In the genomic region with DNA sequence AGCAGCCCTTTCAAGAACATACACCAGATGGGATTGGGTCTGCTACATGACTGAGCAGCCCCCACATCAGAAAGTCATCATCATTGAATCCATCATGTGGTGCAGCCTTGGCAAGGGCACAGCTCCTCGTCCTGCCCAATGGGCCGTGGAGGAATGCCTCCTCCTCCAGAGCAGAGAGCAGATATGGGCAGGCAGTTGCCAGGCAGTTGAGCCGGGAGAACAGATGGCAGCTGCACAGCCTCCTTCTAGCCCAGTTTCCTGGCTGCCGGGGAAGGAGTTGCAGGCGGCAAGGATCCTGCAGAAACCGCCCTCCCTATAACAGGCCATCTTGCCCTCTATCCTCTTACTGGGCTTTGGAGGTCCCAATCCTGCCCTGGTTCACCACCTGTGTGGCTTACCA, we compare ENCODE assay signal across 13 cellular contexts. TPM values are rescaled to one million over a fixed set of nuclear protein-coding genes. Genes with fewer than 3 reads are reported as not detected.
DNase-seq lines count a peak whose midpoint lies in the region; ATAC-seq and TF ChIP-seq lines count a peak whose summit lies in the region.
"Had no signal": no experiment of that assay in that cellular context is flagged by ENCODE, and none has a peak within 500 bp of the region (broad histone marks: within the 10 kb centered on the region; RNA-seq: fewer than 3 reads in every experiment).

No MANE protein-coding gene starts in this region.

- TF ChIP-seq CTCF in thyroid gland (IDR thresholded peaks at IDR 0.05): peak in 4 of 6 experiments; percentile 44 to 65 (median 53)

- H3K36me3 ChIP-seq in SJCRH30 (no peaks in the 10 kb centered on the region), thyroid gland (no peaks in the 10 kb centered on the region)

- peak in 1 of 2 donors; percentile 45 for TF ChIP-seq POLR2A in thyroid gland (IDR thresholded peaks at IDR 0.05)

- intact Hi-C loops in Right ventricle myocardium superior (cut with DNase I) (no loop called here), Right ventricle myocardium inferior (cut with DNase I) (no loop called here), left ventricle myocardium superior (cut with micrococcal nuclease) (no loop called here), thyroid gland (cut with DNase I) (no loop called here)

- 15 to 44% methylated on average over 5 to 6 of the region's 6 CpGs for WGBS in thyroid gland, 2 donors

- H3K27ac ChIP-seq in SJCRH30: no peak overlapping the region
- peak overlapping the region; percentile 42 to 85 (median 85) for H3K27ac ChIP-seq in thyroid gland
- H3K27ac ChIP-seq: HL-60 had no signal

- no peak for DNase-seq in Right ventricle myocardium superior
- no peak for DNase-seq in Right ventricle myocardium inferior (ENCODE audit: missing footprints)
- DNase-seq in SJCRH30: peak; percentile 80 to 86
- DNase-seq in left ventricle myocardium superior: no peak
- peak; percentile 92 to 95 for DNase-seq in thyroid gland
- no peak for DNase-seq in OCI-M1 (lab: John Stamatoyannopoulos, UW)
- DNase-seq in stimulated activated CD4-positive, alpha-beta T cell treated with anti-CD3 and anti-CD28 coated beads, Interleukin-2, amount 100 ng/mL, for 48 hours: no peak
- DNase-seq: activated gamma-delta T cell; stimulated activated CD4-positive, alpha-beta T cell treated with anti-CD3 and anti-CD28 coated beads, Interleukin-4, amount 100 ng/mL, for 24 hours; T1000 had no signal

- peak overlapping the region; percentile 10; the same call in 1 of the 2 replicates for H3K4me3 ChIP-seq in SJCRH30
- no peak overlapping the region for H3K4me3 ChIP-seq in thyroid gland (replicated peaks in 1 of 3)
- H3K4me3 ChIP-seq: GM12878 had no signal

- H3K4me1 ChIP-seq in SJCRH30: peaks cover 11% of the 10 kb centered on the region
- peaks cover 21 to 29% of the 10 kb centered on the region in 2 donors for H3K4me1 ChIP-seq in thyroid gland

- peak; percentile 27 for ATAC-seq in Right ventricle myocardium superior (ENCODE audit: poor library complexity)
- ATAC-seq in Right ventricle myocardium inferior: no peak
- peak; percentile 41 for ATAC-seq in left ventricle myocardium superior
- no peak for ATAC-seq in HG03565 (IDR thresholded peaks at IDR 0.05; ENCODE audit: unreplicated experiment)
- ATAC-seq: GM12878 had no signal

- H3K27me3 ChIP-seq in SJCRH30 (no peaks in the 10 kb centered on the region), thyroid gland (no peaks in the 10 kb centered on the region)

- H3K9me3 ChIP-seq in SJCRH30 (replicated peaks) (no peaks in the 10 kb centered on the region), thyroid gland (no peaks in the 10 kb centered on the region)

RNA-seq across cellular contexts. Expression of a gene that starts 11.9 kb away (rescaled TPM):
- total RNA-seq in Right ventricle myocardium superior (76.0 TPM), Right ventricle myocardium inferior (84.1 TPM), left ventricle myocardium superior (83.5 TPM), thyroid gland (10 to 100 TPM; 41.3 to 57.7 (median 55.9) TPM)
- total RNA-seq in SJCRH30 (2014; rRNA removed; shearing (Covaris generic)): 26.2 and 28.7 TPM in 2 replicates

Comparison
In these comparisons a context has a peak if more than half of its experiments do, and no peak if none do; other contexts are left out.
1. ATAC-seq: peak in Right ventricle myocardium superior (single experiment) and left ventricle myocardium superior (single experiment); none in Right ventricle myocardium inferior (single experiment) and HG03565 (single experiment).
2. DNase-seq: peak in SJCRH30 (2 of 2) and thyroid gland (2 of 2); none in Right ventricle myocardium superior (single experiment), Right ventricle myocardium inferior (single experiment), left ventricle myocardium superior (single experiment), OCI-M1 (single experiment) and stimulated activated CD4-positive, alpha-beta T cell treated with anti-CD3 and anti-CD28 coated beads, Interleukin-2, amount 100 ng/mL, for 48 hours (0 of 2).